ENCODE assay signal across 7 cellular contexts in the genomic region with DNA sequence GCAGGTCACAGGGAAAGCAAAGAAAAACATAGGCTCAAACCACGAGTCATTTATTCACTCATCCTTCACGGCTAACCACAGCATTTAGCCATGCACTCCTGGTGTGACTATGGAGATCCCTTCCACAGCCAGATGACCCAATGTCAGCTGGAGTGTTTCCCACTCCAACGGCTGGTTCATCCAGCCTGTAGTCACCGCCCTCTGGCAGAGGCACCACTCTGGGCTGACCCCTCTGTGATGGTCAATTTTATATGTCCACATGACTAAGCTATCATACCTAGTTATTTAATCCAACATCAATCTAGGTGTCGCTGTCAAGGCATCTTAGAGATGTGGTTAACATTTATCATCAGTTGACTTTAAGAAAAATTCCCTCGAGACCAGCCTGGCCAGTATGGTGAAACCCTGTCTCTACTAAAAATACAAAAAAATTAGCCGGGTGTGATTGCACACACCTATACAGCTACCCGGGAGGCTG. TPM values are rescaled to one million over a fixed set of nuclear protein-coding genes. Genes with fewer than 3 reads are reported as not detected.
DNase-seq lines count a peak whose midpoint lies in the region; ATAC-seq and TF ChIP-seq lines count a peak whose summit lies in the region.

No MANE protein-coding gene starts in this region.

- no peaks in the 10 kb centered on the region for H3K36me3 Mint-ChIP-seq in type B pancreatic cell

- H3K36me3 ChIP-seq in psoas muscle (ENCODE audit: insufficient read depth in 1 of 2, low read depth in 1 of 2) = no peaks in the 10 kb centered on the region

- H3K27ac ChIP-seq in psoas muscle = no peak overlapping the region

- H3K27me3 Mint-ChIP-seq in type B pancreatic cell = no peaks in the 10 kb centered on the region

- H3K4me3 Mint-ChIP-seq in type B pancreatic cell = no peak overlapping the region

- TF ChIP-seq CTCF in choroid plexus epithelial cell (conservative IDR thresholded peaks at IDR 0.05; ENCODE audit: low read depth, low read length) = no peak
- no peak for TF ChIP-seq CTCF in psoas muscle (IDR thresholded peaks at IDR 0.05)
- TF ChIP-seq CTCF in type B pancreatic cell (conservative IDR thresholded peaks at IDR 0.05) = no peak

- no peaks in the 10 kb centered on the region for H3K4me1 ChIP-seq in psoas muscle

- no peaks in the 10 kb centered on the region for H3K9me3 ChIP-seq in psoas muscle

- DNase-seq in ELR (ENCODE audit: low read depth) = peak; percentile 64
- DNase-seq in M059J (ENCODE audit: low read depth) = peak; percentile 98
- peak; percentile 51 for DNase-seq in choroid plexus epithelial cell (ENCODE audit: low read depth)
- DNase-seq in psoas muscle = peak; percentile 74 to 76
- DNase-seq in type B pancreatic cell (ENCODE audit: extremely low spot score, unreplicated experiment) = no peak
- DNase-seq in RKO (ENCODE audit: low spot score) = no peak

- intact Hi-C loops in psoas muscle (cut with DNase I) = no loop called here

- H3K4me3 ChIP-seq in choroid plexus epithelial cell (ENCODE audit: low read depth, low read length) (no peak overlapping the region), psoas muscle (no peak overlapping the region)

- peaks cover 5% of the 10 kb centered on the region for H3K4me1 Mint-ChIP-seq in type B pancreatic cell (ENCODE audit: unreplicated experiment)

- H3K27me3 ChIP-seq in psoas muscle (ENCODE audit: insufficient read depth in 3 of 3, low read length in 2 of 3) = no peaks in the 10 kb centered on the region

- no peaks in the 10 kb centered on the region for H3K9me3 Mint-ChIP-seq in type B pancreatic cell

- 49 to 59% (median 54%) methylated on average over 8 of the region's 8 CpGs for WGBS in psoas muscle, 3 donors

- no peak overlapping the region for H3K27ac Mint-ChIP-seq in type B pancreatic cell

- ATAC-seq in psoas muscle (peak in 3 of 4 donors; percentile 65 to 71 (median 66)), HG03520 (IDR thresholded peaks at IDR 0.05; ENCODE audit: unreplicated experiment) (no peak)

RNA-seq across cellular contexts. Expression of gene PHF19, which starts 9.5 kb away (rescaled TPM):
- total RNA-seq in M059J (2014; rRNA removed; shearing (Covaris generic)) = 41.5 and 62.8 TPM in 2 replicates
- total RNA-seq in psoas muscle = 10 to 100 TPM in 2 of 4 donors, 1 to 10 TPM in 2; 6.8 to 14.8 (median 9.8) TPM
- 10 to 100 TPM in 2 of 3 donors, 1 to 10 TPM in 1; 8.2 to 12.3 (median 12.2) TPM for polyA plus RNA-seq in psoas muscle
- 31.0 and 39.6 TPM in 2 replicates for total RNA-seq in type B pancreatic cell (ENCODE audit: low replicate concordance)

RNA-seq across cellular contexts. Expression of gene TRAF1, which starts 40.1 kb away (rescaled TPM):
- total RNA-seq in M059J (2014; rRNA removed; shearing (Covaris generic)) = 4.9 and 5.7 TPM in 2 replicates
- 1 to 10 TPM in 2 of 4 donors, under 1 TPM in 2; 0.73 to 2.0 (median 0.99) TPM for total RNA-seq in psoas muscle
- polyA plus RNA-seq in psoas muscle = 1 to 10 TPM in 1 of 3 donors, under 1 TPM in 2; 0.55 to 1.3 (median 0.95) TPM
- 1.9 and 3.1 TPM in 2 replicates for total RNA-seq in type B pancreatic cell (ENCODE audit: low replicate concordance)

RNA-seq across cellular contexts. Expression of gene PSMD5, which starts 43.8 kb away (rescaled TPM):
- total RNA-seq in M059J (2014; rRNA removed; shearing (Covaris generic)) = 58.3 and 61.6 TPM in 2 replicates
- total RNA-seq in psoas muscle = 10 to 100 TPM in 3 of 4 donors, 1 to 10 TPM in 1; 7.6 to 15.7 (median 15.0) TPM
- 1 to 10 TPM; 6.2 to 8.9 (median 8.9) TPM for polyA plus RNA-seq in psoas muscle
- 43.6 and 45.2 TPM in 2 replicates for total RNA-seq in type B pancreatic cell (ENCODE audit: low replicate concordance)

Comparison
In these comparisons a context has a peak if more than half of its experiments do, and no peak if none do; other contexts are left out.
1. DNase-seq: peak in ELR (single experiment), M059J (single experiment), choroid plexus epithelial cell (single experiment) and psoas muscle (2 of 2); none in type B pancreatic cell (single experiment) and RKO (single experiment).